8 cellular contexts compared by ENCODE assay signal in genomic region chr7:29194594-29195417, GRCh38. TPM values are rescaled to one million over a fixed set of nuclear protein-coding genes. Genes with fewer than 3 reads are reported as not detected.
DNase-seq lines count a peak whose midpoint lies in the region; ATAC-seq and TF ChIP-seq lines count a peak whose summit lies in the region.

Gene CHN2, plus strand, starts transcription at chr7:29194775.

- H3K9me3 Mint-ChIP-seq in stimulated activated memory B cell treated with anti-CD40 and anti-IgM and Interleukin-4, amounts not matched to agents 10 μg/mL and 1 μg/mL and 100 μg/mL, for 72 hours, result no peaks in the 10 kb centered on the region

- peaks cover 18% of the 10 kb centered on the region for H3K4me1 Mint-ChIP-seq in stimulated activated memory B cell treated with anti-CD40 and anti-IgM and Interleukin-4, amounts not matched to agents 10 μg/mL and 1 μg/mL and 100 μg/mL, for 72 hours

- POLR2A ChIA-PET in A673 (lab: Charles Lee; ENCODE audit: low non-redundant PET), result interaction anchor here (0.6 kb wide), 1 partner anchor 220 kb away, joined by 4 read pairs; no protein-coding TSS in a partner anchor

- TF ChIP-seq CTCF in A673 (conservative IDR thresholded peaks at IDR 0.05; ENCODE audit: low read depth, low read length), result no peak; the same call in 1 of the 2 replicates
- peak; percentile 4 for TF ChIP-seq CTCF in epithelial cell of esophagus (IDR thresholded peaks at IDR 0.05; ENCODE audit: insufficient read depth, low read depth, low read length, missing control alignments)
- TF ChIP-seq CTCF in mucosa of descending colon (IDR thresholded peaks at IDR 0.05), result no peak

- H3K36me3 ChIP-seq in A673 (ENCODE audit: insufficient read depth, low read length, poor library complexity, severe bottlenecking) (no peaks in the 10 kb centered on the region), mucosa of descending colon (ENCODE audit: low read depth) (no peaks in the 10 kb centered on the region)

- ATAC-seq in GM19468 (IDR thresholded peaks at IDR 0.05; ENCODE audit: extremely low read depth, unreplicated experiment), result peak; percentile 38
- peak; percentile 85 for ATAC-seq in mucosa of descending colon
- ATAC-seq in stimulated activated memory B cell treated with anti-CD40 and anti-IgM and Interleukin-4, amounts not matched to agents 10 μg/mL and 1 μg/mL and 100 μg/mL, for 72 hours, result peak; percentile 68
- ATAC-seq in HG03135 (IDR thresholded peaks at IDR 0.05; ENCODE audit: unreplicated experiment), result no peak

- intact Hi-C loops in A673 (cut with micrococcal nuclease; ENCODE audit: unreplicated experiment) (loop anchor here (10.0 kb wide), 1 partner anchor 150 kb away; no protein-coding TSS in a partner anchor), mucosa of descending colon (cut with DNase I, micrococcal nuclease) (loop anchor here in 1 of 2 donors (5.0 kb wide), 1 partner anchor 212 kb away; no protein-coding TSS in a partner anchor)

- H3K27me3 ChIP-seq in A673 (replicated peaks; ENCODE audit: insufficient read depth, low read depth, low read length, poor library complexity), result no peaks in the 10 kb centered on the region

- H3K36me3 Mint-ChIP-seq in stimulated activated memory B cell treated with anti-CD40 and anti-IgM and Interleukin-4, amounts not matched to agents 10 μg/mL and 1 μg/mL and 100 μg/mL, for 72 hours, result no peaks in the 10 kb centered on the region

- CTCF ChIA-PET in A673 (lab: Charles Lee), result interaction anchor here (0.6 kb wide), 1 partner anchor 221 kb away, joined by 4 read pairs; no protein-coding TSS in a partner anchor

- peaks cover 76% of the 10 kb centered on the region for H3K27me3 Mint-ChIP-seq in stimulated activated memory B cell treated with anti-CD40 and anti-IgM and Interleukin-4, amounts not matched to agents 10 μg/mL and 1 μg/mL and 100 μg/mL, for 72 hours

- DNase-seq in A673 (ENCODE audit: low spot score) (peak; percentile 83), NCI-H226 (peak; percentile 56), epithelial cell of esophagus (ENCODE audit: low read depth) (peak; percentile 51), mucosa of descending colon (peak; percentile 81 to 84 (median 83))
- DNase-seq in activated CD8-positive, alpha-beta memory T cell treated with anti-CD3 and anti-CD28 coated beads, Interleukin-2, amount 50 U/mL, for 48 hours, result peak; percentile 73

- H3K4me1 ChIP-seq in A673 (ENCODE audit: insufficient read depth, low read length, poor library complexity, severe bottlenecking) (peaks cover 53% of the 10 kb centered on the region), mucosa of descending colon (ENCODE audit: low read depth) (no peaks in the 10 kb centered on the region)

- H3K27ac ChIP-seq in A673 (ENCODE audit: low read depth, low read length, poor library complexity, severe bottlenecking), result peak within 1 kb of the TSS; percentile 90

- peak within 1 kb of the TSS; percentile 73 for H3K4me3 Mint-ChIP-seq in stimulated activated memory B cell treated with anti-CD40 and anti-IgM and Interleukin-4, amounts not matched to agents 10 μg/mL and 1 μg/mL and 100 μg/mL, for 72 hours

- peak within 1 kb of the TSS; percentile 8 for H3K27ac Mint-ChIP-seq in stimulated activated memory B cell treated with anti-CD40 and anti-IgM and Interleukin-4, amounts not matched to agents 10 μg/mL and 1 μg/mL and 100 μg/mL, for 72 hours

- peak within 1 kb of the TSS; percentile 84 for H3K4me3 ChIP-seq in A673 (ENCODE audit: low read depth, low read length, poor library complexity, severe bottlenecking)
- peak within 1 kb of the TSS; percentile 55 for H3K4me3 ChIP-seq in epithelial cell of esophagus (ENCODE audit: low read length)
- peak within 1 kb of the TSS; percentile 47 for H3K4me3 ChIP-seq in mucosa of descending colon

- no TSS peak for BruUV-seq in A673 (replicated peaks; lab: Mats Ljungman, UMichigan)

- H3K9me3 ChIP-seq in A673 (ENCODE audit: low read depth, low read length, poor library complexity, severe bottlenecking), result no peaks in the 10 kb centered on the region
- no peaks in the 10 kb centered on the region for H3K9me3 ChIP-seq in mucosa of descending colon

RNA-seq across cellular contexts. Expression of gene CHN2, which starts in this region (rescaled TPM):
- total RNA-seq in A673 (2021), result 61.2 and 64.3 TPM in 2 replicates
- 10 to 100 TPM; 18.7 to 41.5 (median 27.6) TPM for total RNA-seq in mucosa of descending colon
